Comparison of ENCODE assay signal across 20 cellular contexts in genomic region chr10:130192276-130192848, GRCh38. TPM values are rescaled to one million over a fixed set of nuclear protein-coding genes. Genes with fewer than 3 reads are reported as not detected.
A peak's percentile ranks its signal among the peaks of the same experiment; 100 is the strongest.
DNase-seq lines count a peak whose midpoint lies in the region; ATAC-seq and TF ChIP-seq lines count a peak whose summit lies in the region.
"Had no signal": no experiment of that assay in that cellular context is flagged by ENCODE, and none has a peak within 500 bp of the region (broad histone marks: within the 10 kb centered on the region; RNA-seq: fewer than 3 reads in every experiment).

No MANE protein-coding gene starts in this region.

- H3K9ac ChIP-seq in mesenchymal stem cell (ENCODE audit: low read length): no peak overlapping the region

- no peak overlapping the region for H2BK15ac ChIP-seq in mesenchymal stem cell (ENCODE audit: low read depth, poor library complexity, severe bottlenecking)

- H3K27me3 ChIP-seq in CD8-positive, alpha-beta T cell (ENCODE audit: insufficient read depth, low read length): no peaks in the 10 kb centered on the region
- no peaks in the 10 kb centered on the region for H3K27me3 ChIP-seq in Panc1 (ENCODE audit: control insufficient read depth, insufficient read depth, low read length)
- no peaks in the 10 kb centered on the region for H3K27me3 ChIP-seq in mesenchymal stem cell (ENCODE audit: control insufficient read depth in 1 of 2, insufficient read depth in 1 of 2, low read length in 2 of 2)
- H3K27me3 ChIP-seq in osteoblast (ENCODE audit: insufficient read depth, low read length): no peaks in the 10 kb centered on the region
- H3K27me3 ChIP-seq: SJSA1 had no signal

- no peak overlapping the region for H3K4ac ChIP-seq in mesenchymal stem cell (ENCODE audit: low read depth in 1 of 2, low read length in 2 of 2)

- H4K20me1 ChIP-seq in osteoblast (ENCODE audit: insufficient read depth, low read length): no peaks in the 10 kb centered on the region

- H2AK5ac ChIP-seq in mesenchymal stem cell (ENCODE audit: low read length, severe bottlenecking): no peak overlapping the region

- no peak overlapping the region for H4K8ac ChIP-seq in mesenchymal stem cell (ENCODE audit: low read length)

- peak overlapping the region; percentile 26 for H3K4me3 Mint-ChIP-seq in CD8-positive, alpha-beta T cell
- no peak overlapping the region for H3K4me3 Mint-ChIP-seq in progenitor cell of endocrine pancreas (ENCODE audit: low read depth)

- H3K4me2 ChIP-seq in mesenchymal stem cell (ENCODE audit: low read length, poor library complexity, severe bottlenecking) (no peak overlapping the region), osteoblast (ENCODE audit: insufficient read depth, low read length) (no peak overlapping the region)

- no peak overlapping the region for H2BK120ac ChIP-seq in mesenchymal stem cell (ENCODE audit: low read depth, low read length)

- ATAC-seq in CD8-positive, alpha-beta T cell: no peak
- ATAC-seq in Panc1: no peak
- ATAC-seq in GM21576 (IDR thresholded peaks at IDR 0.05; ENCODE audit: unreplicated experiment): no peak
- ATAC-seq: Right ventricle myocardium inferior had no signal

- no peak overlapping the region for H3K4me3 ChIP-seq in CD8-positive, alpha-beta T cell (ENCODE audit: low read depth, low read length)
- H3K4me3 ChIP-seq in Panc1 (ENCODE audit: low read depth in 2 of 2, low read length in 2 of 2): no peak overlapping the region
- no peak overlapping the region for H3K4me3 ChIP-seq in mesenchymal stem cell (ENCODE audit: insufficient read depth in 1 of 2, low read depth in 1 of 2, low read length in 2 of 2)
- no peak overlapping the region for H3K4me3 ChIP-seq in osteoblast (ENCODE audit: insufficient read depth, low read length)
- H3K4me3 ChIP-seq: SJSA1 had no signal

- H3K36me3 ChIP-seq in CD8-positive, alpha-beta T cell (ENCODE audit: insufficient read depth, low read length): no peaks in the 10 kb centered on the region
- no peaks in the 10 kb centered on the region for H3K36me3 ChIP-seq in Panc1 (ENCODE audit: control insufficient read depth, insufficient read depth, low read length)
- H3K36me3 ChIP-seq in mesenchymal stem cell (ENCODE audit: control insufficient read depth in 1 of 2, insufficient read depth in 2 of 2, low read depth in 1 of 2, low read length in 2 of 2): peaks cover 16 to 55% of the 10 kb centered on the region in 2 experiments
- H3K36me3 ChIP-seq in osteoblast (ENCODE audit: insufficient read depth, low read length): no peaks in the 10 kb centered on the region
- H3K36me3 ChIP-seq: SJSA1 had no signal

- no peaks in the 10 kb centered on the region for H3K79me2 ChIP-seq in osteoblast (ENCODE audit: insufficient read depth, low read length)

- no peak overlapping the region for H3K23ac ChIP-seq in mesenchymal stem cell (ENCODE audit: low read length in 2 of 2)

- no peaks in the 10 kb centered on the region for H3K9me3 ChIP-seq in CD8-positive, alpha-beta T cell (ENCODE audit: low read length)
- H3K9me3 ChIP-seq in Panc1 (ENCODE audit: control insufficient read depth, insufficient read depth, low read depth, low read length) (no peaks in the 10 kb centered on the region), mesenchymal stem cell (ENCODE audit: control insufficient read depth, low read length) (no peaks in the 10 kb centered on the region), osteoblast (ENCODE audit: low read depth, low read length) (no peaks in the 10 kb centered on the region)

- CTCF ChIA-PET in CD8-positive, alpha-beta T cell (lab: Charles Lee): no interaction called here
- CTCF ChIA-PET in Panc1 (lab: Charles Lee): no interaction called here

- H3K4me1 ChIP-seq in CD8-positive, alpha-beta T cell (ENCODE audit: insufficient read depth, low read length): peaks cover 6% of the 10 kb centered on the region
- H3K4me1 ChIP-seq in Panc1 (ENCODE audit: control insufficient read depth, insufficient read depth, low read length): no peaks in the 10 kb centered on the region; the same call in 1 of the 2 replicates
- peaks cover 24% of the 10 kb centered on the region for H3K4me1 ChIP-seq in mesenchymal stem cell (ENCODE audit: control insufficient read depth, insufficient read depth, low read depth, low read length)
- peaks cover 4% of the 10 kb centered on the region for H3K4me1 ChIP-seq in osteoblast (ENCODE audit: insufficient read depth, low read length)

- no peak overlapping the region for H2BK12ac ChIP-seq in mesenchymal stem cell (ENCODE audit: low read length in 2 of 2)

- peaks cover 15% of the 10 kb centered on the region for H3K27me3 Mint-ChIP-seq in CD8-positive, alpha-beta T cell (ENCODE audit: low read depth)
- H3K27me3 Mint-ChIP-seq in progenitor cell of endocrine pancreas: no peaks in the 10 kb centered on the region

- intact Hi-C loops in CD8-positive, alpha-beta T cell (cut with DNase I, micrococcal nuclease): loop anchor here (5.0 kb wide), 2 partner anchors 80 to 1830 kb away; partner anchors contain the start of gene C10orf143 (in 1 of the 2)
- intact Hi-C loops in Panc1 (cut with micrococcal nuclease; ENCODE audit: unreplicated experiment): loop anchor here (10.0 kb wide), 1 partner anchor 1682 kb away; no protein-coding TSS in a partner anchor

- H3K27ac ChIP-seq in CD8-positive, alpha-beta T cell (ENCODE audit: low read depth, low read length): no peak overlapping the region
- H3K27ac ChIP-seq in Panc1 (ENCODE audit: low read length) (no peak overlapping the region), mesenchymal stem cell (ENCODE audit: low read length, poor library complexity, severe bottlenecking) (no peak overlapping the region), osteoblast (ENCODE audit: low read depth, low read length) (no peak overlapping the region)
- H3K27ac ChIP-seq: SJSA1 had no signal

- TF ChIP-seq CTCF in CD8-positive, alpha-beta T cell (IDR thresholded peaks at IDR 0.05): no peak
- no peak for TF ChIP-seq CTCF in Panc1 (IDR thresholded peaks at IDR 0.05)
- TF ChIP-seq CTCF in osteoblast (IDR thresholded peaks at IDR 0.05; ENCODE audit: extremely low read depth, low read depth, low read length): no peak
- no peak for TF ChIP-seq CTCF in progenitor cell of endocrine pancreas (IDR thresholded peaks at IDR 0.05; ENCODE audit: unreplicated experiment)

- peaks cover 3% of the 10 kb centered on the region for H3K4me1 Mint-ChIP-seq in CD8-positive, alpha-beta T cell (ENCODE audit: low read depth)
- H3K4me1 Mint-ChIP-seq in progenitor cell of endocrine pancreas (ENCODE audit: low read depth): no peaks in the 10 kb centered on the region

- in situ Hi-C loops in Panc1 (cut with HindIII; ENCODE audit: low pct_unique_long_range_greater_than_20kb, low sequenced_read_pairs): no loop called here

- H3K18ac ChIP-seq in mesenchymal stem cell (ENCODE audit: low read depth in 1 of 2, low read length in 2 of 2): no peak overlapping the region

- 84% methylated on average over 9 of the region's 10 CpGs for WGBS in mesenchymal stem cell

- no peak overlapping the region for H2BK5ac ChIP-seq in mesenchymal stem cell (ENCODE audit: low read depth, low read length, poor library complexity, severe bottlenecking)

- H3K79me1 ChIP-seq in mesenchymal stem cell (replicated peaks; ENCODE audit: low read length, poor library complexity, severe bottlenecking): peaks cover 5% of the 10 kb centered on the region

- POLR2A ChIA-PET in CD8-positive, alpha-beta T cell (lab: Charles Lee): no interaction called here
- POLR2A ChIA-PET in Panc1 (lab: Charles Lee): no interaction called here

- no peak overlapping the region for H3K14ac ChIP-seq in mesenchymal stem cell (ENCODE audit: low read length in 2 of 2)

- no peak overlapping the region for H3K27ac Mint-ChIP-seq in CD8-positive, alpha-beta T cell
- no peak overlapping the region for H3K27ac Mint-ChIP-seq in progenitor cell of endocrine pancreas
- H3K27ac Mint-ChIP-seq: CD4-positive, alpha-beta T cell had no signal

- H3K9me3 Mint-ChIP-seq in CD8-positive, alpha-beta T cell: no peaks in the 10 kb centered on the region
- H3K9me3 Mint-ChIP-seq in progenitor cell of endocrine pancreas (ENCODE audit: low read depth): no peaks in the 10 kb centered on the region
- H3K9me3 Mint-ChIP-seq: CD4-positive, alpha-beta T cell had no signal

- H2AFZ ChIP-seq in mesenchymal stem cell (ENCODE audit: low read depth, low read length) (no peak overlapping the region), osteoblast (ENCODE audit: low read length) (no peak overlapping the region)

- TSS peak; percentile 59 for BruUV-seq in Panc1 (replicated peaks; lab: Mats Ljungman, UMichigan)

- no peak for DNase-seq in CD8-positive, alpha-beta T cell
- DNase-seq in Panc1 (ENCODE audit: low read depth, low spot score): no peak
- DNase-seq in mesenchymal stem cell: no peak
- peak; percentile 62 for DNase-seq in osteoblast (ENCODE audit: insufficient read length, low spot score, missing footprints)
- DNase-seq in NCI-H2029 treated with DMSO at 0.1 percent for 48 hours (lab: John Stamatoyannopoulos, UW): no peak
- DNase-seq in progenitor cell of endocrine pancreas (ENCODE audit: low spot score, unreplicated experiment): no peak
- DNase-seq: CD4-positive, alpha-beta T cell; DMS53; GDM1; KBM-7; NCI-H1092; NCI-H1436 treated with DMSO at 0.1 percent for 48 hours; NCI-H1930; NCI-H226; NCI-H510A treated with DMSO at 0.1 percent for 48 hours; NCI-H774; NK-92 treated with Interleukin-12 subunit alpha and Interleukin-12 subunit beta, amount 100 ng/mL, for 24 hours had no signal

- peak overlapping the region; percentile 49 for H4K91ac ChIP-seq in mesenchymal stem cell (ENCODE audit: low read length)

- H3K36me3 Mint-ChIP-seq in CD8-positive, alpha-beta T cell: peaks cover 3% of the 10 kb centered on the region
- H3K36me3 Mint-ChIP-seq in progenitor cell of endocrine pancreas (ENCODE audit: insufficient read depth): peaks cover 5% of the 10 kb centered on the region

RNA-seq across cellular contexts. Expression of gene GLRX3, which starts 56.2 kb away (rescaled TPM):
- 10 to 100 TPM; 20.7 to 23.7 TPM for total RNA-seq in CD8-positive, alpha-beta T cell
- total RNA-seq in Panc1 (2021; ENCODE audit: unreplicated experiment): 188 TPM
- 113 TPM for polyA plus RNA-seq in Panc1 (2012; ENCODE audit: insufficient read length)
- 136 TPM for polyA plus RNA-seq in mesenchymal stem cell (2013, experiment 1 of 2)
- 138 TPM for polyA plus RNA-seq in mesenchymal stem cell (2013, experiment 2 of 2)
- 70.1 and 74.9 TPM in 2 replicates for total RNA-seq in osteoblast
- total RNA-seq in progenitor cell of endocrine pancreas: 80.8 TPM in 2 replicates
